Comparison of ENCODE assay signal across 1 cellular context in the genomic region with DNA sequence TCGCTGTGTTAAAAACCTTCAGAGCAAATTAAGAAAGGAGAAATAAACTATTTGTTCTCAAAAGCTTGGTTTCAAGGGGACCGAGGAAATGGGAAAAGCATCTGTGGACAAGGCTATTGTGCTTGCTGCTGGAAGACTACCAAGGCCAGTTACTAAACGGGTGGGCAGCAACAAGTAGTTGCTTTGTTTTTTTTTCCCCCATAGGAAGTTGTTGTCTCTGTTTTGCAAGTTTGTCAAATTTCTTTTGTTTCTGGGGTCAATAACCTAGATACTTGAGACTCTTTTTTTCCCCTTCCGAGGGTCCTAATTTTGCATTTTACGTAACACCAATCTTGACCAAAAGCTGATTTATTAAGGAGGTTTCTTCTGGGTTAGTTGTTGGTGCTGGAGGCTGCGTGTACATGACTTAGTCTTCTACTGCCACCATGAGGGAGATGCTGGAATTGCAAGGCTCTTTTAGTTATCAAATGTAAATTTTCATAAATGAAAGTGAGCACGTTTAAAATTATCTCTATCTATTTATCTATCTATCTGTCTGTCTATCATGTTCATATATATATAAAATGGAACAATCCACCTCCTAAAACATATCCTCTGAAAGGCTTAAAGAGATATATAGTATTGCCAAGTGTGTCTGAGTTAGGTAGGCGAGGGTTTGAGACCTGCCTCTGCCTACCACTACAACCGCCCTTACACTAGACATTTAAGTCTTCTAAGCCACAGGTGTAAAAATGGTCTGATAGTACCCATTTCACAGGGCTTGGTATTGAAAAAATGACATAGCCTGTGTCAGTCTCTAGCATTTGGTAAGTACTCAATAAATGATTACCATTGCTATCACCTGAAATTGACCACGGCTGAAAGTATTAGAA.
TF ChIP-seq lines count a peak whose summit lies in the region.

No MANE protein-coding gene starts in this region.

TF ChIP-seq in GM23338, 12 proteins besides CTCF, POLR2A, EP300 and RAD21 (continued from another document):
- TF ChIP-seq, protein P1, sequence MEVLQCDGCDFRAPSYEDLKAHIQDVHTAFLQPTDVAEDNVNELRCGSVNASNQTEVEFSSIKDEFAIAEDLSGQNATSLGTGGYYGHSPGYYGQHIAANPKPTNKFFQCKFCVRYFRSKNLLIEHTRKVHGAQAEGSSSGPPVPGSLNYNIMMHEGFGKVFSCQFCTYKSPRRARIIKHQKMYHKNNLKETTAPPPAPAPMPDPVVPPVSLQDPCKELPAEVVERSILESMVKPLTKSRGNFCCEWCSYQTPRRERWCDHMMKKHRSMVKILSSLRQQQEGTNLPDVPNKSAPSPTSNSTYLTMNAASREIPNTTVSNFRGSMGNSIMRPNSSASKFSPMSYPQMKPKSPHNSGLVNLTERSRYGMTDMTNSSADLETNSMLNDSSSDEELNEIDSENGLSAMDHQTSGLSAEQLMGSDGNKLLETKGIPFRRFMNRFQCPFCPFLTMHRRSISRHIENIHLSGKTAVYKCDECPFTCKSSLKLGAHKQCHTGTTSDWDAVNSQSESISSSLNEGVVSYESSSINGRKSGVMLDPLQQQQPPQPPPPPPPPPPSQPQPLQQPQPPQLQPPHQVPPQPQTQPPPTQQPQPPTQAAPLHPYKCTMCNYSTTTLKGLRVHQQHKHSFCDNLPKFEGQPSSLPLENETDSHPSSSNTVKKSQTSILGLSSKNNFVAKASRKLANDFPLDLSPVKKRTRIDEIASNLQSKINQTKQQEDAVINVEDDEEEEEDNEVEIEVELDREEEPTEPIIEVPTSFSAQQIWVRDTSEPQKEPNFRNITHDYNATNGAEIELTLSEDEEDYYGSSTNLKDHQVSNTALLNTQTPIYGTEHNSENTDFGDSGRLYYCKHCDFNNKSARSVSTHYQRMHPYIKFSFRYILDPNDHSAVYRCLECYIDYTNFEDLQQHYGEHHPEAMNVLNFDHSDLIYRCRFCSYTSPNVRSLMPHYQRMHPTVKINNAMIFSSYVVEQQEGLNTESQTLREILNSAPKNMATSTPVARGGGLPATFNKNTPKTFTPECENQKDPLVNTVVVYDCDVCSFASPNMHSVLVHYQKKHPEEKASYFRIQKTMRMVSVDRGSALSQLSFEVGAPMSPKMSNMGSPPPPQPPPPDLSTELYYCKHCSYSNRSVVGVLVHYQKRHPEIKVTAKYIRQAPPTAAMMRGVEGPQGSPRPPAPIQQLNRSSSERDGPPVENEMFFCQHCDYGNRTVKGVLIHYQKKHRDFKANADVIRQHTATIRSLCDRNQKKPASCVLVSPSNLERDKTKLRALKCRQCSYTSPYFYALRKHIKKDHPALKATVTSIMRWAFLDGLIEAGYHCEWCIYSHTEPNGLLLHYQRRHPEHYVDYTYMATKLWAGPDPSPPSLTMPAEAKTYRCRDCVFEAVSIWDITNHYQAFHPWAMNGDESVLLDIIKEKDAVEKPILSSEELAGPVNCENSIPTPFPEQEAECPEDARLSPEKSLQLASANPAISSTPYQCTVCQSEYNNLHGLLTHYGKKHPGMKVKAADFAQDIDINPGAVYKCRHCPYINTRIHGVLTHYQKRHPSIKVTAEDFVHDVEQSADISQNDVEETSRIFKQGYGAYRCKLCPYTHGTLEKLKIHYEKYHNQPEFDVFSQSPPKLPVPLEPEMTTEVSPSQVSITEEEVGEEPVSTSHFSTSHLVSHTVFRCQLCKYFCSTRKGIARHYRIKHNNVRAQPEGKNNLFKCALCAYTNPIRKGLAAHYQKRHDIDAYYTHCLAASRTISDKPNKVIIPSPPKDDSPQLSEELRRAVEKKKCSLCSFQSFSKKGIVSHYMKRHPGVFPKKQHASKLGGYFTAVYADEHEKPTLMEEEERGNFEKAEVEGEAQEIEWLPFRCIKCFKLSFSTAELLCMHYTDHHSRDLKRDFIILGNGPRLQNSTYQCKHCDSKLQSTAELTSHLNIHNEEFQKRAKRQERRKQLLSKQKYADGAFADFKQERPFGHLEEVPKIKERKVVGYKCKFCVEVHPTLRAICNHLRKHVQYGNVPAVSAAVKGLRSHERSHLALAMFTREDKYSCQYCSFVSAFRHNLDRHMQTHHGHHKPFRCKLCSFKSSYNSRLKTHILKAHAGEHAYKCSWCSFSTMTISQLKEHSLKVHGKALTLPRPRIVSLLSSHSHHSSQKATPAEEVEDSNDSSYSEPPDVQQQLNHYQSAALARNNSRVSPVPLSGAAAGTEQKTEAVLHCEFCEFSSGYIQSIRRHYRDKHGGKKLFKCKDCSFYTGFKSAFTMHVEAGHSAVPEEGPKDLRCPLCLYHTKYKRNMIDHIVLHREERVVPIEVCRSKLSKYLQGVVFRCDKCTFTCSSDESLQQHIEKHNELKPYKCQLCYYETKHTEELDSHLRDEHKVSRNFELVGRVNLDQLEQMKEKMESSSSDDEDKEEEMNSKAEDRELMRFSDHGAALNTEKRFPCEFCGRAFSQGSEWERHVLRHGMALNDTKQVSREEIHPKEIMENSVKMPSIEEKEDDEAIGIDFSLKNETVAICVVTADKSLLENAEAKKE (CRISPR knock-in tag; IDR thresholded peaks at IDR 0.05), result no peak
- no peak for TF ChIP-seq JUNB (IDR thresholded peaks at IDR 0.05; ENCODE audit: unreplicated experiment)
- no peak for TF ChIP-seq ZNF331 (CRISPR knock-in tag; IDR thresholded peaks at IDR 0.05; ENCODE audit: low read depth)
- TF ChIP-seq NANOG (IDR thresholded peaks at IDR 0.05; ENCODE audit: borderline replicate concordance), result no peak
- TF ChIP-seq POLR2AphosphoS5 (IDR thresholded peaks at IDR 0.05; ENCODE audit: low read depth), result no peak
